ENCODE assay signal across 8 cellular contexts in genomic region chr12:65168606-65169310, GRCh38. TPM values are rescaled to one million over a fixed set of nuclear protein-coding genes. Genes with fewer than 3 reads are reported as not detected.
A peak's percentile ranks its signal among the peaks of the same experiment; 100 is the strongest.
DNase-seq lines count a peak whose midpoint lies in the region; ATAC-seq and TF ChIP-seq lines count a peak whose summit lies in the region.

No MANE protein-coding gene starts in this region.

- no peaks in the 10 kb centered on the region for H3K27me3 ChIP-seq in body of pancreas

- no peaks in the 10 kb centered on the region for H3K9me3 ChIP-seq in body of pancreas
- H3K9me3 ChIP-seq in mesodermal cell (ENCODE audit: control insufficient read depth, low read length) = no peaks in the 10 kb centered on the region

- DNase-seq in body of pancreas (no peak), NCI-H2227 treated with DMSO at 0.1 percent for 48 hours (lab: John Stamatoyannopoulos, UW) (no peak), NCI-H2081 treated with DMSO at 0.1 percent for 48 hours (lab: John Stamatoyannopoulos, UW) (no peak)

- intact Hi-C loops in body of pancreas (cut with DNase I) = no loop called here

- no peak for TF ChIP-seq CTCF in body of pancreas (IDR thresholded peaks at IDR 0.05)

- H3K4me1 ChIP-seq in body of pancreas = peaks cover 23% of the 10 kb centered on the region
- peaks cover 11% of the 10 kb centered on the region for H3K4me1 ChIP-seq in mesodermal cell (ENCODE audit: control insufficient read depth, insufficient read depth, low read length, poor library complexity, severe bottlenecking)

- H3K36me3 ChIP-seq in body of pancreas (replicated peaks in 1 of 2; ENCODE audit: insufficient read depth in 1 of 2, low read depth in 2 of 2) = no peaks in the 10 kb centered on the region
- peaks cover 8% of the 10 kb centered on the region for H3K36me3 ChIP-seq in mesodermal cell (ENCODE audit: control insufficient read depth, insufficient read depth, low read length)

- H3K4me3 ChIP-seq in body of pancreas (peak overlapping the region in 1 of 2 donors; percentile 99), mesodermal cell (ENCODE audit: extremely low read depth, insufficient read depth, low read length, poor library complexity, severe bottlenecking) (peak overlapping the region; percentile 94)

- peak overlapping the region; percentile 88 to 98 (median 94) for H3K27ac ChIP-seq in body of pancreas
- no peak overlapping the region for H3K27ac ChIP-seq in mesodermal cell (ENCODE audit: low read depth, low read length, severe bottlenecking)

- WGBS in body of pancreas, 2 donors = 5 to 6% methylated on average over 9 of the region's 9 CpGs
- WGBS in mesodermal cell (ENCODE audit: insufficient coverage in 2 of 2), 2 experiments = 56 to 64% methylated on average over 6 to 7 of the region's 9 CpGs

- peak; percentile 2 for ATAC-seq in GM18907 (IDR thresholded peaks at IDR 0.05; ENCODE audit: unreplicated experiment)
- ATAC-seq in HG03520 (IDR thresholded peaks at IDR 0.05; ENCODE audit: unreplicated experiment) = peak; percentile 2
- ATAC-seq in body of pancreas = no peak
- no peak for ATAC-seq in HG03108 (IDR thresholded peaks at IDR 0.05; ENCODE audit: unreplicated experiment)
- ATAC-seq in GM18502 (IDR thresholded peaks at IDR 0.05; ENCODE audit: poor library complexity, unreplicated experiment) = no peak

- TF ChIP-seq POLR2A in body of pancreas (IDR thresholded peaks at IDR 0.05) = no peak

RNA-seq across cellular contexts. Expression of gene LEMD3, which starts 0.6 kb away (rescaled TPM):
- total RNA-seq in body of pancreas = 10 to 100 TPM; 19.5 to 28.3 TPM
- 16.5 TPM for polyA plus RNA-seq in mesodermal cell (2013, experiment 1 of 2)
- polyA plus RNA-seq in mesodermal cell (2013, experiment 2 of 2) = 15.1 TPM

RNA-seq across cellular contexts. Expression of gene WIF1, which starts 47.7 kb away (rescaled TPM):
- total RNA-seq in body of pancreas = under 1 TPM; 0.66 to 0.78 TPM
- 0.18 TPM for polyA plus RNA-seq in mesodermal cell (2013, experiment 1 of 2)
- polyA plus RNA-seq in mesodermal cell (2013, experiment 2 of 2) = 0.25 TPM

Comparison
In these comparisons a context has a peak if more than half of its experiments do, and no peak if none do; other contexts are left out.
1. ATAC-seq: peak in GM18907 (single experiment) and HG03520 (single experiment); none in body of pancreas (single experiment), HG03108 (single experiment) and GM18502 (single experiment).